16 cellular contexts compared by ENCODE assay signal in the genomic region with DNA sequence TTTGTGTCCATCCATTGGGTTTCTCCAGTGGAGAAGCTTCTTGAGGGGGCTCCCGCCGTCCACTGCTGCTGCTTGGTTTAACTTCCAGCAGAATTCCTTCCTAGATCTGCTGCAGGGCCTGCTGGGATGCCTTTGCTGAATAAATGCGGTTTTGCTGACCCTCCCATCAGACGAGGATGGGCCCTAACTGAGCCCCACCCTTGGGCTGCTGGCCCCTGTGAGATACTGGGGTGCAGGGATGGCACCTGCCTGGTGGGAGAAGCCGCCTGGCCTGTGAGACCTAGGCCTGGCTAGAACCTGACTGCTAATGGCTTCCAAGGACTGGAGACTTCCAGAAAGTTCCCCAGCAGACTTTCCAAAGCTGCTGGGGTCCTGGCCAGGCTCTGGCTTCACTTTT. TPM values are rescaled to one million over a fixed set of nuclear protein-coding genes. Genes with fewer than 3 reads are reported as not detected.
DNase-seq lines count a peak whose midpoint lies in the region; ATAC-seq and TF ChIP-seq lines count a peak whose summit lies in the region.
"Had no signal": no experiment of that assay in that cellular context is flagged by ENCODE, and none has a peak within 500 bp of the region (broad histone marks: within the 10 kb centered on the region; RNA-seq: fewer than 3 reads in every experiment).

No MANE protein-coding gene starts in this region.

- H2BK20ac ChIP-seq in H9 (ENCODE audit: low read depth, low read length, poor library complexity, severe bottlenecking), result no peak overlapping the region

- WGBS in H9 (ENCODE audit: extremely low coverage, insufficient read length, low lambda C conversion rate), result no CpG with 5 or more reads among the region's 5 CpGs
- 79 to 94% (median 86%) methylated on average over 4 to 5 of the region's 5 CpGs for WGBS in spleen, 5 donors

- no peaks in the 10 kb centered on the region for H3K23me2 ChIP-seq in H9 (ENCODE audit: insufficient read length, low read depth, low read length, poor library complexity, severe bottlenecking)

- no peak overlapping the region for H3K4me3 Mint-ChIP-seq in H9
- no peak overlapping the region for H3K4me3 Mint-ChIP-seq in CD4-positive, alpha-beta T cell
- H3K4me3 Mint-ChIP-seq: CD8-positive, alpha-beta memory T cell had no signal

- no peaks in the 10 kb centered on the region for H3K9me3 Mint-ChIP-seq in H9
- no peaks in the 10 kb centered on the region for H3K9me3 Mint-ChIP-seq in CD4-positive, alpha-beta T cell
- H3K9me3 Mint-ChIP-seq: CD8-positive, alpha-beta memory T cell had no signal

- H3K14ac ChIP-seq in H9 (ENCODE audit: insufficient read depth, low read length), result no peak overlapping the region

- no peaks in the 10 kb centered on the region for H3K79me2 ChIP-seq in H9 (ENCODE audit: insufficient read depth, low read length)

- no peak overlapping the region for H3K4ac ChIP-seq in H9 (ENCODE audit: low read depth, low read length)

- H3K18ac ChIP-seq in H9 (ENCODE audit: insufficient read length, low read depth, low read length), result no peak overlapping the region

- no peak for TF ChIP-seq POLR2A in spleen (IDR thresholded peaks at IDR 0.05)

- no peaks in the 10 kb centered on the region for H3K9me3 ChIP-seq in H9 (ENCODE audit: control insufficient read depth, low read depth, low read length)
- H3K9me3 ChIP-seq in spleen, result no peaks in the 10 kb centered on the region
- no peaks in the 10 kb centered on the region for H3K9me3 ChIP-seq in CD4-positive, alpha-beta T cell (ENCODE audit: control insufficient read depth, low read length)
- H3K9me3 ChIP-seq: BLaER1 treated with 17β-estradiol and CSF1 and Interleukin-3, amounts not matched to agents 10 nM and 100 nM had no signal

- H3K79me1 ChIP-seq in H9 (ENCODE audit: insufficient read depth, low read depth, low read length, poor library complexity, severe bottlenecking), result no peaks in the 10 kb centered on the region

- no peak overlapping the region for H2BK15ac ChIP-seq in H9 (ENCODE audit: low read depth, low read length)

- no peak overlapping the region for H2BK12ac ChIP-seq in H9 (ENCODE audit: insufficient read length, low read depth, low read length)

- H3K9ac ChIP-seq in H9 (ENCODE audit: extremely low read depth, insufficient read length, low read length), result no peak overlapping the region

- no peak overlapping the region for H3K27ac ChIP-seq in H9 (ENCODE audit: insufficient read length, low read depth, low read length)
- peak overlapping the region; percentile 71 for H3K27ac ChIP-seq in caudate nucleus (ENCODE audit: low read depth, low read length)
- H3K27ac ChIP-seq in layer of hippocampus (ENCODE audit: low read depth, low read length), result peak overlapping the region; percentile 82
- no peak overlapping the region for H3K27ac ChIP-seq in spleen
- H3K27ac ChIP-seq in CD4-positive, alpha-beta T cell (ENCODE audit: low read depth, low read length), result no peak overlapping the region
- H3K27ac ChIP-seq: BLaER1 treated with 17β-estradiol and CSF1 and Interleukin-3, amounts not matched to agents 10 nM and 100 nM had no signal

- no peak overlapping the region for H3K56ac ChIP-seq in H9 (ENCODE audit: insufficient read length, low read depth, low read length)

- H3K4me2 ChIP-seq in H9 (ENCODE audit: insufficient read depth, insufficient read length, low read length), result no peak overlapping the region
- H3K4me2 ChIP-seq: BLaER1 treated with 17β-estradiol and CSF1 and Interleukin-3, amounts not matched to agents 10 nM and 100 nM had no signal

- TF ChIP-seq CTCF in H9 (conservative IDR thresholded peaks at IDR 0.05) (no peak), spleen (IDR thresholded peaks at IDR 0.05 in 8 of 11, conservative IDR thresholded peaks at IDR 0.05 in 3 of 11) (no peak)
- TF ChIP-seq CTCF in CD4-positive, alpha-beta T cell (IDR thresholded peaks at IDR 0.05), result no peak

- intact Hi-C loops in spleen (cut with DNase I; ENCODE audit: low total_unique reads), result no loop called here
- intact Hi-C loops in CD4-positive, alpha-beta T cell (cut with DNase I, micrococcal nuclease), result no loop called here

- no peak overlapping the region for H3K23ac ChIP-seq in H9 (ENCODE audit: insufficient read length, low read depth, low read length)

- H3K4me1 Mint-ChIP-seq in H9, result no peaks in the 10 kb centered on the region
- H3K4me1 Mint-ChIP-seq in CD4-positive, alpha-beta T cell (ENCODE audit: low read depth), result no peaks in the 10 kb centered on the region
- H3K4me1 Mint-ChIP-seq: CD8-positive, alpha-beta memory T cell had no signal

- H4K8ac ChIP-seq in H9 (replicated peaks; ENCODE audit: insufficient read length, low read depth, low read length), result no peak overlapping the region

- H4K91ac ChIP-seq in H9 (ENCODE audit: insufficient read length, low read depth, low read length), result no peak overlapping the region

- H2AFZ ChIP-seq in H9 (ENCODE audit: low read length), result no peak overlapping the region

- POLR2A ChIA-PET in CD4-positive, alpha-beta T cell (lab: Charles Lee), result no interaction called here

- no peak overlapping the region; a peak in 1 of 7 replicates for H3K27ac Mint-ChIP-seq in H9
- H3K27ac Mint-ChIP-seq in CD4-positive, alpha-beta T cell, result no peak overlapping the region
- H3K27ac Mint-ChIP-seq: CD8-positive, alpha-beta memory T cell had no signal

- H2AK5ac ChIP-seq in H9 (ENCODE audit: insufficient read length, low read length), result no peak overlapping the region

- H3K27me3 Mint-ChIP-seq in H9 (ENCODE audit: low read depth), result no peaks in the 10 kb centered on the region
- H3K27me3 Mint-ChIP-seq in CD4-positive, alpha-beta T cell, result no peaks in the 10 kb centered on the region

- no peak for ATAC-seq in CD4-positive, alpha-beta T cell (ENCODE audit: poor library complexity)
- ATAC-seq: GM12878 had no signal

- H4K5ac ChIP-seq in H9 (ENCODE audit: insufficient read length, low read depth, low read length), result no peak overlapping the region

- H3K36me3 ChIP-seq in spleen, result peaks cover 0 to 100% (median 67%) of the 10 kb centered on the region in 6 donors

- H4K20me1 ChIP-seq in H9 (ENCODE audit: control insufficient read depth, insufficient read depth, insufficient read length), result no peaks in the 10 kb centered on the region

- DNase-seq in H9 (peak; percentile 15), caudate nucleus (lab: John Stamatoyannopoulos, UW) (no peak), spleen (peak; percentile 49), NCI-H510A (lab: John Stamatoyannopoulos, UW) (no peak)
- no peak for DNase-seq in stimulated activated naive CD4-positive, alpha-beta T cell (lab: John Stamatoyannopoulos, UW)
- no peak for DNase-seq in CD4-positive, alpha-beta T cell
- DNase-seq: CD8-positive, alpha-beta memory T cell; DMS53; EL; NCI-H1105; NCI-H2081 treated with DMSO at 0.1 percent for 48 hours; NCI-H446 treated with DMSO at 0.1 percent for 48 hours; SHP77 had no signal

- no peak overlapping the region for H3T11ph ChIP-seq in H9 (ENCODE audit: low read length)

- peaks cover 5 to 42% (median 35%) of the 10 kb centered on the region in 3 experiments for H3K36me3 Mint-ChIP-seq in H9 (ENCODE audit: insufficient read depth in 1 of 3, low read depth in 3 of 3)
- H3K36me3 Mint-ChIP-seq in CD4-positive, alpha-beta T cell (ENCODE audit: low read depth), result peaks cover 63% of the 10 kb centered on the region

- H3K27me3 ChIP-seq in H9 (ENCODE audit: insufficient read depth, low read length) (no peaks in the 10 kb centered on the region), layer of hippocampus (ENCODE audit: control insufficient read depth, insufficient read depth, low read length) (no peaks in the 10 kb centered on the region), spleen (replicated peaks in 1 of 7) (no peaks in the 10 kb centered on the region)
- H3K27me3 ChIP-seq in CD4-positive, alpha-beta T cell (ENCODE audit: control insufficient read depth, insufficient read depth, low read length), result no peaks in the 10 kb centered on the region
- H3K27me3 ChIP-seq: BLaER1 treated with 17β-estradiol and CSF1 and Interleukin-3, amounts not matched to agents 10 nM and 100 nM had no signal

- H3K4me3 ChIP-seq in spleen, result no peak overlapping the region
- H3K4me3 ChIP-seq: BLaER1 treated with 17β-estradiol and CSF1 and Interleukin-3, amounts not matched to agents 10 nM and 100 nM; GM12878 had no signal

- CTCF ChIA-PET in CD4-positive, alpha-beta T cell (lab: Charles Lee), result interaction anchor here (1.1 kb wide), 1 partner anchor 105 kb away, joined by 3 read pairs; no protein-coding TSS in a partner anchor

- no peak overlapping the region for H2BK120ac ChIP-seq in H9 (ENCODE audit: low read depth, low read length, poor library complexity, severe bottlenecking)

- no peak overlapping the region for H2BK5ac ChIP-seq in H9 (ENCODE audit: insufficient read length, low read length)

- no peaks in the 10 kb centered on the region for H3K4me1 ChIP-seq in H9 (ENCODE audit: insufficient read depth, low read length)
- H3K4me1 ChIP-seq in spleen, result peaks cover 2 to 6% (median 4%) of the 10 kb centered on the region in 6 donors

RNA-seq across cellular contexts. Expression of gene ZNF467, which starts 43.8 kb away (rescaled TPM):
- total RNA-seq in H9 (2021), result 0.31 and 0.35 TPM in 2 replicates
- 10 to 100 TPM; 25.5 to 48.5 (median 37.6) TPM for total RNA-seq in spleen
- polyA plus RNA-seq in spleen, result 10 to 100 TPM in 2 of 3 donors, 1 to 10 TPM in 1; 6.0 to 15.2 (median 12.8) TPM
- 1 to 10 TPM; 4.1 to 4.3 TPM for total RNA-seq in CD4-positive, alpha-beta T cell
- total RNA-seq: GM12878 had no signal
- polyA plus RNA-seq: GM12878 had no signal

Comparison
In these comparisons a context has a peak if more than half of its experiments do, and no peak if none do; other contexts are left out.
1. DNase-seq: peak in H9 (single experiment) and spleen (single experiment); none in caudate nucleus (0 of 61), stimulated activated naive CD4-positive, alpha-beta T cell (0 of 6), NCI-H510A (single experiment) and CD4-positive, alpha-beta T cell (0 of 10).
2. H3K27ac ChIP-seq: peak in caudate nucleus (single experiment) and layer of hippocampus (single experiment); none in H9 (single experiment), spleen (0 of 8) and CD4-positive, alpha-beta T cell (single experiment).
3. RNA of gene ZNF467, which starts 43.8 kb away (total RNA-seq): 25.5 to 48.5 TPM in spleen; 4.1 to 4.3 TPM in CD4-positive, alpha-beta T cell and 0.31 to 0.35 TPM in H9; every median in the first group is over 4 times any median in the second.